14 cellular contexts compared by ENCODE assay signal in genomic region chr11:119743041-119743440, GRCh38. TPM values are rescaled to one million over a fixed set of nuclear protein-coding genes. Genes with fewer than 3 reads are reported as not detected.
DNase-seq lines count a peak whose midpoint lies in the region; ATAC-seq, FAIRE-seq and TF ChIP-seq lines count a peak whose summit lies in the region.
"Had no signal": no experiment of that assay in that cellular context is flagged by ENCODE, and none has a peak within 500 bp of the region (broad histone marks: within the 10 kb centered on the region; RNA-seq: fewer than 3 reads in every experiment).

No MANE protein-coding gene starts in this region.

- no peaks in the 10 kb centered on the region for H3K36me3 ChIP-seq in BE2C
- H3K36me3 ChIP-seq in H1 (ENCODE audit: control insufficient read depth in 2 of 4, insufficient read depth in 4 of 4, low read length in 3 of 4), result no peaks in the 10 kb centered on the region
- H3K36me3 ChIP-seq: left ventricle myocardium inferior, neutrophil had no signal

- peaks cover 13% of the 10 kb centered on the region; the same call in 1 of the 2 replicates for H3K23me2 ChIP-seq in H1 (ENCODE audit: low read depth, low read length)

- no peak overlapping the region for H2BK120ac ChIP-seq in H1 (replicated peaks; ENCODE audit: low read depth, low read length)

- FAIRE-seq in H1 (lab: Jason Lieb, UNC), result no peak

- no peak for TF ChIP-seq POLR2A in H1 (IDR thresholded peaks at IDR 0.05; ENCODE audit: control extremely low read depth in 1 of 2, low read depth in 2 of 2, low read length in 2 of 2)

- CTCF ChIA-PET in H1 (lab: Charles Lee; ENCODE audit: partially characterized antibody), result interaction anchor here (0.6 to 3.8 kb wide), 18 partner anchors 9 to 560 kb away, joined by 3 to 13 read pairs (median 4); partner anchors contain the start of gene NECTIN1

- ATAC-seq in HG02970 (IDR thresholded peaks at IDR 0.05; ENCODE audit: low FRiP score, unreplicated experiment), result no peak
- ATAC-seq: activated CD8-positive, alpha-beta memory T cell treated with anti-CD3 and anti-CD28 coated beads, Interleukin-2, amount 10 ng/mL, durations not matched to agents 7 days and 5 days had no signal

- no peak overlapping the region for H2BK12ac ChIP-seq in H1 (ENCODE audit: low read depth, low read length)

- no peak overlapping the region for H4K8ac ChIP-seq in H1 (ENCODE audit: extremely low read depth, insufficient read depth, low read length)

- no peak overlapping the region for H2AK5ac ChIP-seq in H1 (ENCODE audit: low read depth, low read length)

- no peak overlapping the region for H3K23ac ChIP-seq in H1 (ENCODE audit: insufficient read length)

- no peak overlapping the region for H2AFZ ChIP-seq in H1 (ENCODE audit: low read length)

- no peaks in the 10 kb centered on the region for H3K9me3 ChIP-seq in BE2C
- H3K9me3 ChIP-seq in H1 (ENCODE audit: insufficient read depth in 2 of 2, low read depth in 1 of 2, low read length in 1 of 2), result no peaks in the 10 kb centered on the region
- H3K9me3 ChIP-seq: left ventricle myocardium inferior, neutrophil had no signal

- 0 out of 2 replicates have a peak overlapping the region, but pooled peaks have one; percentile 11 for H2BK15ac ChIP-seq in H1 (ENCODE audit: low read length)

- no peaks in the 10 kb centered on the region for H3K27me3 ChIP-seq in BE2C
- peaks cover 0 to 22% (median 13%) of the 10 kb centered on the region in 4 experiments; a peak in 6 of 7 replicates for H3K27me3 ChIP-seq in H1 (replicated peaks in 1 of 4; ENCODE audit: control insufficient read depth in 3 of 4, extremely low read depth in 1 of 4, insufficient read depth in 3 of 4, low read length in 3 of 4)

- peak overlapping the region; percentile 58 for H3K4me3 ChIP-seq in BE2C (ENCODE audit: low read depth, low read length)
- peak overlapping the region; percentile 43 to 67 (median 56); a peak in 5 of 8 replicates for H3K4me3 ChIP-seq in H1 (ENCODE audit: extremely low read depth in 1 of 4, insufficient read depth in 2 of 4, low read depth in 3 of 4, low read length in 4 of 4)

- peak overlapping the region; percentile 55; the same call in 1 of the 2 replicates for H2BK20ac ChIP-seq in H1 (ENCODE audit: low read length)

- no peak for TF ChIP-seq CTCF in BE2C (IDR thresholded peaks at IDR 0.05; ENCODE audit: low read depth, low read length)
- no peak for TF ChIP-seq CTCF in H1 (IDR thresholded peaks at IDR 0.05; ENCODE audit: control extremely low read depth in 1 of 3, insufficient read depth in 1 of 3, low read depth in 1 of 3, low read length in 3 of 3)
- no peak for TF ChIP-seq CTCF in nephron progenitor cell (IDR thresholded peaks at IDR 0.05)

- peaks cover 48% of the 10 kb centered on the region for H3K4me1 Mint-ChIP-seq in nephron progenitor cell
- H3K4me1 Mint-ChIP-seq in activated T-helper 1 cell treated with anti-CD3 and anti-CD28 coated beads, Interleukin-12 subunit alpha, Interleukin-12 subunit beta, Interleukin-2, Interleukin-4 antibody, amounts not matched to agents 30 ng/mL and 10 ng/mL and 1 ng/mL, durations not matched to agents 14 hours and 24 hours and 36 hours (ENCODE audit: low read depth), result no peaks in the 10 kb centered on the region
- H3K4me1 Mint-ChIP-seq: activated CD8-positive, alpha-beta memory T cell treated with anti-CD3 and anti-CD28 coated beads, Interleukin-2, amount 10 ng/mL, durations not matched to agents 7 days and 5 days had no signal

- no peak overlapping the region for H4K5ac ChIP-seq in H1 (ENCODE audit: insufficient read length, low read depth, low read length)

- 0 out of 2 replicates have a peak overlapping the region, but pooled peaks have one; percentile 2 for H3K18ac ChIP-seq in H1 (ENCODE audit: extremely low read depth, low read length)

- no peaks in the 10 kb centered on the region for H3K79me2 ChIP-seq in H1 (ENCODE audit: control insufficient read depth in 1 of 2, insufficient read depth in 2 of 2, low read length in 2 of 2)

- H3K4me1 ChIP-seq in BE2C (peaks cover 18% of the 10 kb centered on the region), H1 (replicated peaks in 1 of 4; ENCODE audit: control insufficient read depth in 3 of 4, insufficient read depth in 4 of 4, low read length in 3 of 4) (peaks cover 4 to 12% (median 10%) of the 10 kb centered on the region in 4 experiments)

- H3K9me3 Mint-ChIP-seq in nephron progenitor cell, result no peaks in the 10 kb centered on the region
- H3K9me3 Mint-ChIP-seq in activated T-helper 1 cell treated with anti-CD3 and anti-CD28 coated beads, Interleukin-12 subunit alpha, Interleukin-12 subunit beta, Interleukin-2, Interleukin-4 antibody, amounts not matched to agents 30 ng/mL and 10 ng/mL and 1 ng/mL, durations not matched to agents 14 hours and 24 hours and 36 hours, result no peaks in the 10 kb centered on the region

- no peaks in the 10 kb centered on the region for H3K79me1 ChIP-seq in H1 (ENCODE audit: low read depth, low read length)

- no peak overlapping the region for H3K4ac ChIP-seq in H1 (replicated peaks; ENCODE audit: insufficient read length, low read depth, low read length)

- 68% methylated on average over 9 of the region's 9 CpGs; no CpG with 5 or more reads in 1 of the 2 experiments for WGBS in H1 (ENCODE audit: extremely low coverage in 1 of 2, insufficient coverage in 1 of 2, insufficient read length in 1 of 2, insufficient replicate concordance in 2 of 2, low coverage in 1 of 2, low lambda C conversion rate in 2 of 2, missing lambda C conversion rate in 1 of 2), 2 experiments

- no peak overlapping the region for H2BK5ac ChIP-seq in H1 (ENCODE audit: low read depth, low read length)

- no peak overlapping the region for H3K27ac Mint-ChIP-seq in nephron progenitor cell
- H3K27ac Mint-ChIP-seq in activated T-helper 1 cell treated with anti-CD3 and anti-CD28 coated beads, Interleukin-12 subunit alpha, Interleukin-12 subunit beta, Interleukin-2, Interleukin-4 antibody, amounts not matched to agents 30 ng/mL and 10 ng/mL and 1 ng/mL, durations not matched to agents 14 hours and 24 hours and 36 hours, result no peak overlapping the region
- H3K27ac Mint-ChIP-seq: activated CD8-positive, alpha-beta memory T cell treated with anti-CD3 and anti-CD28 coated beads, Interleukin-2, amount 10 ng/mL, durations not matched to agents 7 days and 5 days had no signal

- TF ChIP-seq EP300 in H1 (IDR thresholded peaks at IDR 0.05; ENCODE audit: borderline replicate concordance in 1 of 2, low read depth in 2 of 2, low read length in 2 of 2), result no peak

- POLR2A ChIA-PET in H1 (lab: Charles Lee; ENCODE audit: partially characterized antibody), result interaction anchor here (0.7 to 2.0 kb wide), 4 partner anchors 13 to 125 kb away, joined by 3 to 10 read pairs (median 3); no protein-coding TSS in a partner anchor

- H3K14ac ChIP-seq in H1 (ENCODE audit: insufficient read length), result no peak overlapping the region

- DNase-seq in BE2C (no peak), NCI-H526 treated with DMSO at 0.1 percent for 48 hours (lab: John Stamatoyannopoulos, UW) (peak; percentile 65), H1 (ENCODE audit: low read depth in 1 of 2, low spot score in 2 of 2) (no peak), nephron progenitor cell (no peak), SIG-M5 (lab: John Stamatoyannopoulos, UW) (no peak)
- DNase-seq in activated CD4-positive, alpha-beta T cell treated with anti-CD3 and anti-CD28 coated beads, Interleukin-2, amount 50 U/mL, for 48 hours, result no peak
- DNase-seq in activated T-helper 1 cell treated with anti-CD3 and anti-CD28 coated beads, Interleukin-12 subunit alpha, Interleukin-12 subunit beta, Interleukin-2, Interleukin-4 antibody, amounts not matched to agents 30 ng/mL and 10 ng/mL and 1 ng/mL, durations not matched to agents 14 hours and 24 hours and 36 hours (ENCODE audit: low spot score), result no peak
- DNase-seq: activated CD8-positive, alpha-beta memory T cell treated with anti-CD3 and anti-CD28 coated beads, Interleukin-2, amount 10 ng/mL, durations not matched to agents 7 days and 5 days; left ventricle myocardium inferior; NCI-H1092 treated with DMSO at 0.1 percent for 48 hours; stimulated activated CD4-positive, alpha-beta T cell treated with anti-CD3 and anti-CD28 coated beads, Interleukin-1b, Interleukin-23, amount 100 ng/mL, for 48 hours had no signal

- H4K20me1 ChIP-seq in H1 (replicated peaks in 1 of 2; ENCODE audit: control insufficient read depth in 1 of 2, insufficient read depth in 2 of 2, low read length in 2 of 2), result peaks cover 0 to 11% of the 10 kb centered on the region in 2 experiments

- intact Hi-C loops in activated T-helper 1 cell treated with anti-CD3 and anti-CD28 coated beads, Interleukin-12 subunit alpha, Interleukin-12 subunit beta, Interleukin-2, Interleukin-4 antibody, amounts not matched to agents 30 ng/mL and 10 ng/mL and 1 ng/mL, durations not matched to agents 14 hours and 24 hours and 36 hours (cut with micrococcal nuclease), result loop anchor here (5.0 kb wide), 1 partner anchor 364 kb away; no protein-coding TSS in a partner anchor

- H3K36me3 Mint-ChIP-seq in nephron progenitor cell (ENCODE audit: low read depth), result no peaks in the 10 kb centered on the region
- H3K36me3 Mint-ChIP-seq in activated T-helper 1 cell treated with anti-CD3 and anti-CD28 coated beads, Interleukin-12 subunit alpha, Interleukin-12 subunit beta, Interleukin-2, Interleukin-4 antibody, amounts not matched to agents 30 ng/mL and 10 ng/mL and 1 ng/mL, durations not matched to agents 14 hours and 24 hours and 36 hours (ENCODE audit: low read depth), result no peaks in the 10 kb centered on the region
- H3K36me3 Mint-ChIP-seq: activated CD8-positive, alpha-beta memory T cell treated with anti-CD3 and anti-CD28 coated beads, Interleukin-2, amount 10 ng/mL, durations not matched to agents 7 days and 5 days had no signal

- peaks cover 61% of the 10 kb centered on the region for H3K27me3 Mint-ChIP-seq in nephron progenitor cell (ENCODE audit: low read depth, poor library complexity)
- peaks cover 32% of the 10 kb centered on the region for H3K27me3 Mint-ChIP-seq in activated T-helper 1 cell treated with anti-CD3 and anti-CD28 coated beads, Interleukin-12 subunit alpha, Interleukin-12 subunit beta, Interleukin-2, Interleukin-4 antibody, amounts not matched to agents 30 ng/mL and 10 ng/mL and 1 ng/mL, durations not matched to agents 14 hours and 24 hours and 36 hours (ENCODE audit: insufficient read depth)

- H3K4me2 ChIP-seq in H1 (ENCODE audit: insufficient read depth in 1 of 2, low read depth in 2 of 2, low read length in 2 of 2), result peak overlapping the region; percentile 84
- H3K4me2 ChIP-seq: KMS-11 had no signal

- no peak for TF ChIP-seq RAD21 in H1 (IDR thresholded peaks at IDR 0.05 in 1 of 2, conservative IDR thresholded peaks at IDR 0.05 in 1 of 2; ENCODE audit: low read depth in 2 of 2, low read length in 2 of 2)

- no peak overlapping the region for H3K56ac ChIP-seq in H1 (replicated peaks; ENCODE audit: insufficient read length, low read depth, low read length)

- H3K27ac ChIP-seq in H1 (ENCODE audit: low read depth, low read length), result no peak overlapping the region
- H3K27ac ChIP-seq: KMS-11, left ventricle myocardium inferior, neutrophil had no signal

- peak overlapping the region; percentile 79 for H3K4me3 Mint-ChIP-seq in nephron progenitor cell
- H3K4me3 Mint-ChIP-seq in activated T-helper 1 cell treated with anti-CD3 and anti-CD28 coated beads, Interleukin-12 subunit alpha, Interleukin-12 subunit beta, Interleukin-2, Interleukin-4 antibody, amounts not matched to agents 30 ng/mL and 10 ng/mL and 1 ng/mL, durations not matched to agents 14 hours and 24 hours and 36 hours, result no peak overlapping the region
- H3K4me3 Mint-ChIP-seq: activated CD8-positive, alpha-beta memory T cell treated with anti-CD3 and anti-CD28 coated beads, Interleukin-2, amount 10 ng/mL, durations not matched to agents 7 days and 5 days had no signal

- H4K91ac ChIP-seq in H1 (replicated peaks; ENCODE audit: insufficient read length, low read length), result peak overlapping the region; percentile 1

- no peak overlapping the region for H3K9ac ChIP-seq in H1 (replicated peaks in 1 of 4; ENCODE audit: extremely low read depth in 1 of 4, low read depth in 3 of 4, low read length in 3 of 4)
- H3K9ac ChIP-seq: KMS-11 had no signal

RNA-seq across cellular contexts. Expression of gene NECTIN1, which starts 14.0 kb away (rescaled TPM):
- polyA plus RNA-seq in BE2C (2012; ENCODE audit: insufficient read depth, insufficient read length, low read depth), result 167 TPM
- 97.6 and 97.7 TPM in 2 replicates for total RNA-seq in H1 (2021; fragmentation: NEBNext Ultra II Directional; extraction: Animal tissue kit (Norgen Biotek cat#: 25700))
- polyA plus RNA-seq in H1 (2011; rRNA removed), result 43.2 and 63.0 TPM in 2 replicates
- 43.8 TPM for polyA plus RNA-seq in H1 (2011; cell fraction: cytosol; rRNA removed)
- 74.6 TPM for polyA plus RNA-seq in H1 (2011; cell fraction: nucleus; rRNA removed)
- polyA plus RNA-seq in H1 (2012, experiment 1 of 2), result 69.0 to 102 TPM (median 89.4 TPM) in 4 replicates
- 73.5 TPM for polyA plus RNA-seq in H1 (2012, experiment 2 of 2)
- 93.0 TPM for polyA plus RNA-seq in H1 (2013, experiment 1 of 2)
- polyA plus RNA-seq in H1 (2013, experiment 2 of 2), result 97.4 TPM
- 104 and 120 TPM in 2 replicates for polyA minus RNA-seq in H1 (2011; rRNA and poly(A)+ RNA removed)
- polyA minus RNA-seq in H1 (2011; cell fraction: cytosol; rRNA and poly(A)+ RNA removed), result 68.6 TPM
- polyA minus RNA-seq in H1 (2011; cell fraction: nucleus; rRNA and poly(A)+ RNA removed), result 58.5 TPM
- 4.5 and 5.4 TPM in 2 replicates for total RNA-seq in activated T-helper 1 cell treated with anti-CD3 and anti-CD28 coated beads, Interleukin-12 subunit alpha, Interleukin-12 subunit beta, Interleukin-2, Interleukin-4 antibody, amounts not matched to agents 30 ng/mL and 10 ng/mL and 1 ng/mL, durations not matched to agents 14 hours and 24 hours and 36 hours

Comparison
In these comparisons a context has a peak if more than half of its experiments do, and no peak if none do; other contexts are left out.
1. RNA of gene NECTIN1, which starts 14.0 kb away (total RNA-seq): 97.6 to 97.7 TPM in H1; 4.5 to 5.4 TPM in activated T-helper 1 cell treated with anti-CD3 and anti-CD28 coated beads, Interleukin-12 subunit alpha, Interleukin-12 subunit beta, Interleukin-2, Interleukin-4 antibody, amounts not matched to agents 30 ng/mL and 10 ng/mL and 1 ng/mL, durations not matched to agents 14 hours and 24 hours and 36 hours; every median in the first group is over 10 times any median in the second.